1 cellular context compared by ENCODE assay signal in the genomic region with DNA sequence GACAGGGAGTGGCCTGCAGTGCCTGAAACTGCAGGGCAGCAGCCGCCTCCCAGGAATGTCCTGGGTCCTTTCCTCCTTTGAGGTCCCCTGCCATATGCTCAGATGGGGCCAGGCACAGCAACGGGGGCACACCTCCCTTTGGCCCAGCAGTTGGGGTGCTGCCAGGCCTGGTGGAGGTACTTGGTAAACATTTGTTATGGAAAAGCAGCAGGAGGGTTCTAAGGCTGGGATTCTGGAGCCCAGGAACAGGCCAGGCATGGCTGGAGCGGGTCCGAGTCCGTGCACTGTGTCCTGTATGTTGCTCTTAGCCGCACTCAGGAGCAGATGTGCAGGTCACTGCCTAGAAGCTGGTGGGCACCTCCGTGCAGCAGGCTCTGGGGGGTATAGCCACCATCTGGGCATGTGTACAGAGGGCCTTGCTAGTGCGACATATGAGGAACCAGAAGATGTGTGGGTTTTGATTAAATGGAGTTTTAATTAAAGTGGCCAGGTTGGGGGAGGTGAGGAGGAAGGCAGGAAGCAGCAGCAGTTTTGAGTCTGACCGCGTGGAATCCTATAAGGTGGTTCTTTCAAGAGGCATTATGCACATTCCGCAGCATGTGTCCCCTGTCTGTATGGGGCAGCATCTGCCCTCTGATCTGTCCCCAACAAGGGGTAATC.
TF ChIP-seq lines count a peak whose summit lies in the region.

No MANE protein-coding gene starts in this region.

TF ChIP-seq in H1, 55 proteins besides CTCF, POLR2A, EP300 and RAD21:
- TF ChIP-seq TAF1 (IDR thresholded peaks at IDR 0.05; ENCODE audit: low read depth, low read length) (no peak), JUND (IDR thresholded peaks at IDR 0.05; ENCODE audit: low read length) (no peak), POU5F1 (IDR thresholded peaks at IDR 0.05; ENCODE audit: low read depth, low read length) (no peak), CHD2 (IDR thresholded peaks at IDR 0.05; ENCODE audit: low read length) (no peak), TAF7 (optimal IDR thresholded peaks at IDR 0.05; ENCODE audit: borderline replicate concordance, low read depth, low read length) (no peak), ATF3 (IDR thresholded peaks at IDR 0.05; ENCODE audit: insufficient read depth, low read depth, low read length) (no peak), KDM4A (IDR thresholded peaks at IDR 0.05; ENCODE audit: low read depth, low read length, severe bottlenecking) (no peak), FOSL1 (IDR thresholded peaks at IDR 0.05; ENCODE audit: insufficient read depth, low read depth, low read length) (no peak), YY1 (IDR thresholded peaks at IDR 0.05; ENCODE audit: low read depth, low read length) (no peak), RNF2 (IDR thresholded peaks at IDR 0.05; ENCODE audit: borderline replicate concordance, low read depth, low read length, missing control alignments, poor library complexity, severe bottlenecking) (no peak), SIRT6 (IDR thresholded peaks at IDR 0.05; ENCODE audit: low read length) (no peak), NRF1 (IDR thresholded peaks at IDR 0.05; ENCODE audit: low read depth, low read length) (no peak), SP4 (IDR thresholded peaks at IDR 0.05; ENCODE audit: low read length) (no peak), POLR2AphosphoS5 (IDR thresholded peaks at IDR 0.05; ENCODE audit: low read depth, low read length) (no peak), GABPA (IDR thresholded peaks at IDR 0.05; ENCODE audit: borderline replicate concordance, insufficient read depth, low read length) (no peak)
- TF ChIP-seq, protein P1, sequence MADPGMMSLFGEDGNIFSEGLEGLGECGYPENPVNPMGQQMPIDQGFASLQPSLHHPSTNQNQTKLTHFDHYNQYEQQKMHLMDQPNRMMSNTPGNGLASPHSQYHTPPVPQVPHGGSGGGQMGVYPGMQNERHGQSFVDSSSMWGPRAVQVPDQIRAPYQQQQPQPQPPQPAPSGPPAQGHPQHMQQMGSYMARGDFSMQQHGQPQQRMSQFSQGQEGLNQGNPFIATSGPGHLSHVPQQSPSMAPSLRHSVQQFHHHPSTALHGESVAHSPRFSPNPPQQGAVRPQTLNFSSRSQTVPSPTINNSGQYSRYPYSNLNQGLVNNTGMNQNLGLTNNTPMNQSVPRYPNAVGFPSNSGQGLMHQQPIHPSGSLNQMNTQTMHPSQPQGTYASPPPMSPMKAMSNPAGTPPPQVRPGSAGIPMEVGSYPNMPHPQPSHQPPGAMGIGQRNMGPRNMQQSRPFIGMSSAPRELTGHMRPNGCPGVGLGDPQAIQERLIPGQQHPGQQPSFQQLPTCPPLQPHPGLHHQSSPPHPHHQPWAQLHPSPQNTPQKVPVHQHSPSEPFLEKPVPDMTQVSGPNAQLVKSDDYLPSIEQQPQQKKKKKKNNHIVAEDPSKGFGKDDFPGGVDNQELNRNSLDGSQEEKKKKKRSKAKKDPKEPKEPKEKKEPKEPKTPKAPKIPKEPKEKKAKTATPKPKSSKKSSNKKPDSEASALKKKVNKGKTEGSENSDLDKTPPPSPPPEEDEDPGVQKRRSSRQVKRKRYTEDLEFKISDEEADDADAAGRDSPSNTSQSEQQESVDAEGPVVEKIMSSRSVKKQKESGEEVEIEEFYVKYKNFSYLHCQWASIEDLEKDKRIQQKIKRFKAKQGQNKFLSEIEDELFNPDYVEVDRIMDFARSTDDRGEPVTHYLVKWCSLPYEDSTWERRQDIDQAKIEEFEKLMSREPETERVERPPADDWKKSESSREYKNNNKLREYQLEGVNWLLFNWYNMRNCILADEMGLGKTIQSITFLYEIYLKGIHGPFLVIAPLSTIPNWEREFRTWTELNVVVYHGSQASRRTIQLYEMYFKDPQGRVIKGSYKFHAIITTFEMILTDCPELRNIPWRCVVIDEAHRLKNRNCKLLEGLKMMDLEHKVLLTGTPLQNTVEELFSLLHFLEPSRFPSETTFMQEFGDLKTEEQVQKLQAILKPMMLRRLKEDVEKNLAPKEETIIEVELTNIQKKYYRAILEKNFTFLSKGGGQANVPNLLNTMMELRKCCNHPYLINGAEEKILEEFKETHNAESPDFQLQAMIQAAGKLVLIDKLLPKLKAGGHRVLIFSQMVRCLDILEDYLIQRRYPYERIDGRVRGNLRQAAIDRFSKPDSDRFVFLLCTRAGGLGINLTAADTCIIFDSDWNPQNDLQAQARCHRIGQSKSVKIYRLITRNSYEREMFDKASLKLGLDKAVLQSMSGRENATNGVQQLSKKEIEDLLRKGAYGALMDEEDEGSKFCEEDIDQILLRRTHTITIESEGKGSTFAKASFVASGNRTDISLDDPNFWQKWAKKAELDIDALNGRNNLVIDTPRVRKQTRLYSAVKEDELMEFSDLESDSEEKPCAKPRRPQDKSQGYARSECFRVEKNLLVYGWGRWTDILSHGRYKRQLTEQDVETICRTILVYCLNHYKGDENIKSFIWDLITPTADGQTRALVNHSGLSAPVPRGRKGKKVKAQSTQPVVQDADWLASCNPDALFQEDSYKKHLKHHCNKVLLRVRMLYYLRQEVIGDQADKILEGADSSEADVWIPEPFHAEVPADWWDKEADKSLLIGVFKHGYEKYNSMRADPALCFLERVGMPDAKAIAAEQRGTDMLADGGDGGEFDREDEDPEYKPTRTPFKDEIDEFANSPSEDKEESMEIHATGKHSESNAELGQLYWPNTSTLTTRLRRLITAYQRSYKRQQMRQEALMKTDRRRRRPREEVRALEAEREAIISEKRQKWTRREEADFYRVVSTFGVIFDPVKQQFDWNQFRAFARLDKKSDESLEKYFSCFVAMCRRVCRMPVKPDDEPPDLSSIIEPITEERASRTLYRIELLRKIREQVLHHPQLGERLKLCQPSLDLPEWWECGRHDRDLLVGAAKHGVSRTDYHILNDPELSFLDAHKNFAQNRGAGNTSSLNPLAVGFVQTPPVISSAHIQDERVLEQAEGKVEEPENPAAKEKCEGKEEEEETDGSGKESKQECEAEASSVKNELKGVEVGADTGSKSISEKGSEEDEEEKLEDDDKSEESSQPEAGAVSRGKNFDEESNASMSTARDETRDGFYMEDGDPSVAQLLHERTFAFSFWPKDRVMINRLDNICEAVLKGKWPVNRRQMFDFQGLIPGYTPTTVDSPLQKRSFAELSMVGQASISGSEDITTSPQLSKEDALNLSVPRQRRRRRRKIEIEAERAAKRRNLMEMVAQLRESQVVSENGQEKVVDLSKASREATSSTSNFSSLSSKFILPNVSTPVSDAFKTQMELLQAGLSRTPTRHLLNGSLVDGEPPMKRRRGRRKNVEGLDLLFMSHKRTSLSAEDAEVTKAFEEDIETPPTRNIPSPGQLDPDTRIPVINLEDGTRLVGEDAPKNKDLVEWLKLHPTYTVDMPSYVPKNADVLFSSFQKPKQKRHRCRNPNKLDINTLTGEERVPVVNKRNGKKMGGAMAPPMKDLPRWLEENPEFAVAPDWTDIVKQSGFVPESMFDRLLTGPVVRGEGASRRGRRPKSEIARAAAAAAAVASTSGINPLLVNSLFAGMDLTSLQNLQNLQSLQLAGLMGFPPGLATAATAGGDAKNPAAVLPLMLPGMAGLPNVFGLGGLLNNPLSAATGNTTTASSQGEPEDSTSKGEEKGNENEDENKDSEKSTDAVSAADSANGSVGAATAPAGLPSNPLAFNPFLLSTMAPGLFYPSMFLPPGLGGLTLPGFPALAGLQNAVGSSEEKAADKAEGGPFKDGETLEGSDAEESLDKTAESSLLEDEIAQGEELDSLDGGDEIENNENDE (IDR thresholded peaks at IDR 0.05; ENCODE audit: insufficient replicate concordance, low read length) = no peak
- TF ChIP-seq, protein P2, sequence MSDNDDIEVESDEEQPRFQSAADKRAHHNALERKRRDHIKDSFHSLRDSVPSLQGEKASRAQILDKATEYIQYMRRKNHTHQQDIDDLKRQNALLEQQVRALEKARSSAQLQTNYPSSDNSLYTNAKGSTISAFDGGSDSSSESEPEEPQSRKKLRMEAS (IDR thresholded peaks at IDR 0.05) = no peak
